In the genomic region with DNA sequence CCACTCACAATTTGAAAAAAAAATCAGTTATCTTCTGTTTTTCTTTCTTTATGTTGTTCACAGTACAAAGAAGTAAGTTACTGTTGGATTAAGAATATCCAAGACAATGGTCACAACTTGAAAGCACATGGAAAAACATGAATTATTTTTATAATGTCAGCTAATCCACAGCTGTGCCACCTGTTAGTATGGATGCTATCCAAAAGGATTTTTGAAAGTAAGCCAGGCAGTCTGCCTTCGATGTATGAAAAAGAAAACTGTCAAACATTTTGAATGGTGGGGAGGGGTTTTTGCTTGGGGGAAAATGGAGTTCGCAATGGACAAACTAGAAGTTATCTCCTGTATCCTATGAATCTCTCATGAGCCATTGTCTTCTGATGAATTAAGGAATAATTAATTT, we compare ENCODE assay signal across 26 cellular contexts. TPM values are rescaled to one million over a fixed set of nuclear protein-coding genes. Genes with fewer than 3 reads are reported as not detected.
"Had no signal": no experiment of that assay in that cellular context is flagged by ENCODE, and none has a peak within 500 bp of the region (broad histone marks: within the 10 kb centered on the region; RNA-seq: fewer than 3 reads in every experiment).

No MANE protein-coding gene starts in this region.

- H3K4me3 ChIP-seq: gastrocnemius medialis, psoas muscle, testis, transverse colon had no signal

- DNase-seq: activated B cell treated with CpG ODN at 0.5 μM for 24 hours; activated CD4-positive, alpha-beta T cell treated with anti-CD3 and anti-CD28 coated beads, Interleukin-2, amount 50 U/mL, for 1 hour; activated CD8-positive, alpha-beta memory T cell treated with anti-CD3 and anti-CD28 coated beads, Interleukin-2, amount 10 ng/mL, durations not matched to agents 7 days and 5 days; activated CD8-positive, alpha-beta T cell treated with anti-CD3 and anti-CD28 coated beads, Interleukin-2, amount 10 ng/mL, durations not matched to agents 7 days and 5 days; activated T-cell treated with anti-CD3 and anti-CD28 coated beads, Interleukin-2, amount 50 U/mL, for 48 hours; dermis blood vessel endothelial cell; effector CD8-positive, alpha-beta T cell; gastrocnemius medialis; glutamatergic neuron; left cardiac atrium; left ventricle myocardium superior; naive thymus-derived CD4-positive, alpha-beta T cell; nucleus accumbens; psoas muscle; stimulated activated CD4-positive, alpha-beta T cell treated with anti-CD3 and anti-CD28 coated beads, Interleukin-15, amount 100 ng/mL, for 24 hours; stimulated activated CD4-positive, alpha-beta T cell treated with anti-CD3 and anti-CD28 coated beads, Interleukin-2, amount 100 ng/mL, for 24 hours; stimulated activated naive CD8-positive, alpha-beta T cell treated with anti-CD3 and anti-CD28 coated beads, Interleukin-15, Interleukin-2, amounts not matched to agents 100 U/mL and 50 U/mL, for 24 hours; testis; transverse colon had no signal

- H3K9me3 ChIP-seq: gastrocnemius medialis, psoas muscle, testis, transverse colon had no signal

- H3K9ac ChIP-seq: parathyroid adenoma had no signal

- H3K4me1 Mint-ChIP-seq: activated B cell treated with CpG ODN at 0.5 μM for 24 hours; activated CD8-positive, alpha-beta memory T cell treated with anti-CD3 and anti-CD28 coated beads, Interleukin-2, amount 10 ng/mL, durations not matched to agents 7 days and 5 days; activated naive CD4-positive, alpha-beta T cell treated with anti-CD3 and anti-CD28 coated beads, Interleukin-2, amount 50 U/mL, for 24 hours; central memory CD8-positive, alpha-beta T cell; naive thymus-derived CD4-positive, alpha-beta T cell; neural crest cell had no signal

- H3K36me3 ChIP-seq: gastrocnemius medialis, transverse colon had no signal

- H3K79me2 ChIP-seq: parathyroid adenoma had no signal

- ATAC-seq: activated CD8-positive, alpha-beta memory T cell treated with anti-CD3 and anti-CD28 coated beads, Interleukin-2, amount 10 ng/mL, durations not matched to agents 7 days and 5 days; activated CD8-positive, alpha-beta T cell treated with anti-CD3 and anti-CD28 coated beads, Interleukin-2, amount 10 ng/mL, durations not matched to agents 7 days and 5 days; gastrocnemius medialis; left cardiac atrium; left ventricle myocardium superior; naive thymus-derived CD4-positive, alpha-beta T cell; psoas muscle; stimulated activated naive CD8-positive, alpha-beta T cell treated with anti-CD3 and anti-CD28 coated beads, Interleukin-15, Interleukin-2, amounts not matched to agents 100 U/mL and 50 U/mL, for 24 hours had no signal

- H3K36me3 Mint-ChIP-seq: activated CD8-positive, alpha-beta memory T cell treated with anti-CD3 and anti-CD28 coated beads, Interleukin-2, amount 10 ng/mL, durations not matched to agents 7 days and 5 days; activated naive CD4-positive, alpha-beta T cell treated with anti-CD3 and anti-CD28 coated beads, Interleukin-2, amount 50 U/mL, for 24 hours; naive thymus-derived CD4-positive, alpha-beta T cell had no signal

- H3K27ac ChIP-seq: gastrocnemius medialis, parathyroid adenoma, psoas muscle, testis, transverse colon had no signal

- H3K27me3 Mint-ChIP-seq: activated B cell treated with CpG ODN at 0.5 μM for 24 hours; activated CD8-positive, alpha-beta memory T cell treated with anti-CD3 and anti-CD28 coated beads, Interleukin-2, amount 10 ng/mL, durations not matched to agents 7 days and 5 days; activated naive CD4-positive, alpha-beta T cell treated with anti-CD3 and anti-CD28 coated beads, Interleukin-2, amount 50 U/mL, for 24 hours; central memory CD8-positive, alpha-beta T cell; naive thymus-derived CD4-positive, alpha-beta T cell had no signal

- H3K4me3 Mint-ChIP-seq: activated B cell treated with CpG ODN at 0.5 μM for 24 hours; activated CD8-positive, alpha-beta memory T cell treated with anti-CD3 and anti-CD28 coated beads, Interleukin-2, amount 10 ng/mL, durations not matched to agents 7 days and 5 days; activated CD8-positive, alpha-beta T cell treated with anti-CD3 and anti-CD28 coated beads, Interleukin-2, amount 10 ng/mL, durations not matched to agents 7 days and 5 days; activated naive CD4-positive, alpha-beta T cell treated with anti-CD3 and anti-CD28 coated beads, Interleukin-2, amount 50 U/mL, for 24 hours; central memory CD8-positive, alpha-beta T cell; naive thymus-derived CD4-positive, alpha-beta T cell; neural crest cell; T-helper 2 cell treated with Interferon-gamma antibody and Interleukin-4, amounts not matched to agents 5 μg/mL and 100 μg/mL, for 36 hours had no signal

- H3K4me1 ChIP-seq: gastrocnemius medialis, parathyroid adenoma, psoas muscle, testis, transverse colon had no signal

- H3K9me3 Mint-ChIP-seq: activated B cell treated with CpG ODN at 0.5 μM for 24 hours; activated naive CD4-positive, alpha-beta T cell treated with anti-CD3 and anti-CD28 coated beads, Interleukin-2, amount 50 U/mL, for 24 hours; activated T-helper 2 cell treated with anti-CD3 and anti-CD28 coated beads, Interferon-gamma antibody, Interleukin-2, Interleukin-4, amounts not matched to agents 10 μg/mL and 5 μg/mL and 100 μg/mL, durations not matched to agents 14 hours and 24 hours and 36 hours; neural crest cell; T-helper 2 cell treated with Interferon-gamma antibody and Interleukin-4, amounts not matched to agents 5 μg/mL and 100 μg/mL, for 36 hours had no signal

- H3K27me3 ChIP-seq: gastrocnemius medialis, testis, transverse colon had no signal

- H3K27ac Mint-ChIP-seq: activated B cell treated with CpG ODN at 0.5 μM for 24 hours; activated CD8-positive, alpha-beta memory T cell treated with anti-CD3 and anti-CD28 coated beads, Interleukin-2, amount 10 ng/mL, durations not matched to agents 7 days and 5 days; activated CD8-positive, alpha-beta T cell treated with anti-CD3 and anti-CD28 coated beads, Interleukin-2, amount 10 ng/mL, durations not matched to agents 7 days and 5 days; activated naive CD4-positive, alpha-beta T cell treated with anti-CD3 and anti-CD28 coated beads, Interleukin-2, amount 50 U/mL, for 24 hours; activated T-helper 2 cell treated with anti-CD3 and anti-CD28 coated beads, Interferon-gamma antibody, Interleukin-2, Interleukin-4, amounts not matched to agents 10 μg/mL and 5 μg/mL and 100 μg/mL, durations not matched to agents 14 hours and 24 hours and 36 hours; naive thymus-derived CD4-positive, alpha-beta T cell; T-helper 2 cell treated with Interferon-gamma antibody and Interleukin-4, amounts not matched to agents 5 μg/mL and 100 μg/mL, for 36 hours had no signal

RNA-seq across cellular contexts. Expression of a gene that starts 6.2 kb away (rescaled TPM):
- polyA plus RNA-seq: keratinocyte; naive thymus-derived CD4-positive, alpha-beta T cell had no signal
